ENCODE assay signal across 8 cellular contexts in the genomic region with DNA sequence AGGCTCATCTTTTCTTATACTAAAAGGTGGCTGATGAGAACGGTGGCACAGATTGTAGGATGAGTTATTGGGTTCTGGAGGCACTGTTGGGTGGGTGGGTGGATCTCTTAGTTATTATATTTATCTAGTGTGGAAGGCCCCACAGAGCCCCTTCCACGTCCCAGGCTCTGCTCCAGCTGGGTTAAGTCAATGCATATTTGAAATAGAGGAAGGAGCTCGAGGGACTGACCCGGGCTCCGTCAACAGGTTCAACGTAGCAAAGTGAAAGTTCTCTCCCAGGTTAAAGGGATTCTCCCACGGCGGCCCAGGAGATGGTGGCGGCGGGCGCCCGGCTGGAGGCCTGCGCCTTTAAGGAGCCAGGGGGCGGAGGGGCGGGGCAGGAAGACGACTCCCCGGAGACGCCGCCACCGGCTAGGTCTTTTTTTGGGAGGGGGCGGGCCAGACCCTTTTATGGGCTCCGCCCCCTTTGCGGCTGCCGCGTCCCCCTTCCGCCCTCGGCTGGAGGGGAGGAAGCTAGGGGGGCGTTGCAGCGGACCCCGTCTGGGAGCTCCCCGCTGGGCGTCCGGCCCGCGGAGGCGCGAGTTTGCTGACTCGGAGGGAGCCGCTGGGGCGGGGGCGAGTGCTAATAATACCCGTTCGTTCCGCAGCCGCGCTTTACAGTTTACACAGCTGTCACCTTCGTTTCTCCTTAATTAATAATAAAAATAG. TPM values are rescaled to one million over a fixed set of nuclear protein-coding genes. Genes with fewer than 3 reads are reported as not detected.
DNase-seq lines count a peak whose midpoint lies in the region; ATAC-seq and TF ChIP-seq lines count a peak whose summit lies in the region.

No MANE protein-coding gene starts in this region.

- H3K4me1 Mint-ChIP-seq in CD14-positive monocyte, result peaks cover 56% of the 10 kb centered on the region
- peaks cover 34% of the 10 kb centered on the region for H3K4me1 Mint-ChIP-seq in activated CD4-positive, alpha-beta memory T cell treated with anti-CD3 and anti-CD28 coated beads, Interleukin-2, amount 10 ng/mL, durations not matched to agents 7 days and 5 days
- peaks cover 38% of the 10 kb centered on the region for H3K4me1 Mint-ChIP-seq in memory B cell

- H3K27ac Mint-ChIP-seq in CD14-positive monocyte, result peak overlapping the region; percentile 74 to 94 (median 91)
- H3K27ac Mint-ChIP-seq in activated CD4-positive, alpha-beta memory T cell treated with anti-CD3 and anti-CD28 coated beads, Interleukin-2, amount 10 ng/mL, durations not matched to agents 7 days and 5 days, result peak overlapping the region; percentile 82
- H3K27ac Mint-ChIP-seq in memory B cell, result peak overlapping the region; percentile 91

- POLR2A ChIA-PET in activated CD4-positive, alpha-beta memory T cell treated with anti-CD3 and anti-CD28 coated beads, Interleukin-2, amount 10 ng/mL, durations not matched to agents 7 days and 5 days (lab: Charles Lee), result interaction anchor here (0.7 to 2.6 kb wide), 10 partner anchors 12 to 1160 kb away, joined by 3 to 18 read pairs (median 6); a partner anchor contains a TSS

- DNase-seq in CD14-positive monocyte (ENCODE audit: low spot score), result peak; percentile 87
- DNase-seq in NCI-H774 (lab: John Stamatoyannopoulos, UW), result peak; percentile 92
- peak; percentile 96 for DNase-seq in activated CD4-positive, alpha-beta memory T cell treated with anti-CD3 and anti-CD28 coated beads, Interleukin-2, amount 10 ng/mL, durations not matched to agents 7 days and 5 days
- peak; percentile 92 for DNase-seq in effector CD4-positive, alpha-beta T cell
- DNase-seq in memory B cell (ENCODE audit: low spot score in 2 of 2), result peak; percentile 81 to 89
- peak; percentile 88 for DNase-seq in stimulated activated CD8-positive, alpha-beta memory T cell treated with anti-CD3 and anti-CD28 coated beads, Interleukin-12 subunit alpha, Interleukin-12 subunit beta, amount 100 ng/mL, for 1 hour (ENCODE audit: low read depth)

- peaks cover 0 to 2% (median 0%) of the 10 kb centered on the region in 3 donors for H3K27me3 Mint-ChIP-seq in CD14-positive monocyte (ENCODE audit: low read depth in 3 of 3)
- H3K27me3 Mint-ChIP-seq in activated CD4-positive, alpha-beta memory T cell treated with anti-CD3 and anti-CD28 coated beads, Interleukin-2, amount 10 ng/mL, durations not matched to agents 7 days and 5 days, result peaks cover 7% of the 10 kb centered on the region
- H3K27me3 Mint-ChIP-seq in memory B cell, result no peaks in the 10 kb centered on the region

- H3K9me3 Mint-ChIP-seq in CD14-positive monocyte, result no peaks in the 10 kb centered on the region
- H3K9me3 Mint-ChIP-seq in activated CD4-positive, alpha-beta memory T cell treated with anti-CD3 and anti-CD28 coated beads, Interleukin-2, amount 10 ng/mL, durations not matched to agents 7 days and 5 days, result no peaks in the 10 kb centered on the region
- H3K9me3 Mint-ChIP-seq in memory B cell, result no peaks in the 10 kb centered on the region

- H3K36me3 Mint-ChIP-seq in CD14-positive monocyte (peaks cover 14 to 21% of the 10 kb centered on the region in 2 donors), memory B cell (no peaks in the 10 kb centered on the region)
- H3K36me3 Mint-ChIP-seq in activated CD4-positive, alpha-beta memory T cell treated with anti-CD3 and anti-CD28 coated beads, Interleukin-2, amount 10 ng/mL, durations not matched to agents 7 days and 5 days (ENCODE audit: low read depth), result peaks cover 5% of the 10 kb centered on the region

- ATAC-seq in GM19395 (IDR thresholded peaks at IDR 0.05; ENCODE audit: unreplicated experiment), result peak; percentile 67
- peak; percentile 38 for ATAC-seq in HG03558 (IDR thresholded peaks at IDR 0.05; ENCODE audit: extremely low read depth, unreplicated experiment)
- peak; percentile 67 for ATAC-seq in memory B cell (ENCODE audit: low read depth)

- intact Hi-C loops in CD14-positive monocyte (cut with micrococcal nuclease), result loop anchor here (5.0 to 10.0 kb wide), 2 partner anchors 49 to 118 kb away; a partner anchor contains a TSS

- H3K4me3 Mint-ChIP-seq in CD14-positive monocyte, result peak overlapping the region; percentile 82
- H3K4me3 Mint-ChIP-seq in activated CD4-positive, alpha-beta memory T cell treated with anti-CD3 and anti-CD28 coated beads, Interleukin-2, amount 10 ng/mL, durations not matched to agents 7 days and 5 days, result peak overlapping the region; percentile 87
- peak overlapping the region; percentile 93 for H3K4me3 Mint-ChIP-seq in memory B cell

- CTCF ChIA-PET in activated CD4-positive, alpha-beta memory T cell treated with anti-CD3 and anti-CD28 coated beads, Interleukin-2, amount 10 ng/mL, durations not matched to agents 7 days and 5 days (lab: Charles Lee), result interaction anchor here (0.6 to 2.4 kb wide), 16 partner anchors 14 to 295 kb away, joined by 3 to 13 read pairs (median 5); a partner anchor contains a TSS

- peak; percentile 17 for TF ChIP-seq CTCF in CD14-positive monocyte (IDR thresholded peaks at IDR 0.05)

RNA-seq across cellular contexts. Expression of a gene that starts 1.5 kb away (rescaled TPM):
- polyA plus RNA-seq in CD14-positive monocyte, result 10 to 100 TPM; 11.8 to 12.6 TPM
- 100 to 1,000 TPM; 138 to 153 TPM for total RNA-seq in activated CD4-positive, alpha-beta memory T cell treated with anti-CD3 and anti-CD28 coated beads, Interleukin-2, amount 10 ng/mL, durations not matched to agents 7 days and 5 days

RNA-seq across cellular contexts. Expression of a gene that starts 6.5 kb away (rescaled TPM):
- polyA plus RNA-seq in CD14-positive monocyte, result 10 to 100 TPM; 62.6 to 63.8 TPM
- not detected for total RNA-seq in activated CD4-positive, alpha-beta memory T cell treated with anti-CD3 and anti-CD28 coated beads, Interleukin-2, amount 10 ng/mL, durations not matched to agents 7 days and 5 days

RNA-seq across cellular contexts. Expression of a gene that starts 20.9 kb away (rescaled TPM):
- not detected for polyA plus RNA-seq in CD14-positive monocyte
- total RNA-seq in activated CD4-positive, alpha-beta memory T cell treated with anti-CD3 and anti-CD28 coated beads, Interleukin-2, amount 10 ng/mL, durations not matched to agents 7 days and 5 days, result not detected

RNA-seq across cellular contexts. Expression of a gene that starts 31.1 kb away (rescaled TPM):
- not detected for polyA plus RNA-seq in CD14-positive monocyte
- not detected for total RNA-seq in activated CD4-positive, alpha-beta memory T cell treated with anti-CD3 and anti-CD28 coated beads, Interleukin-2, amount 10 ng/mL, durations not matched to agents 7 days and 5 days

Comparison
In these comparisons a context has a peak if more than half of its experiments do, and no peak if none do; other contexts are left out.
1. Peak in every context shown above with its lines: DNase-seq and ATAC-seq.